24 cellular contexts compared by ENCODE assay signal in genomic region chr5:6539060-6539459, GRCh38.
DNase-seq lines count a peak whose midpoint lies in the region; ATAC-seq, FAIRE-seq and TF ChIP-seq lines count a peak whose summit lies in the region.
"Had no signal": no experiment of that assay in that cellular context is flagged by ENCODE, and none has a peak within 500 bp of the region (broad histone marks: within the 10 kb centered on the region; RNA-seq: fewer than 3 reads in every experiment).

No MANE protein-coding gene starts in this region.

- no peak overlapping the region for H3K27ac ChIP-seq in H1 (ENCODE audit: low read depth, low read length)
- H3K27ac ChIP-seq: BLaER1 had no signal

- no peak overlapping the region for H2AK5ac ChIP-seq in H1 (ENCODE audit: low read depth, low read length)

- no peaks in the 10 kb centered on the region; a peak in 1 of 7 replicates for H3K27me3 ChIP-seq in H1 (replicated peaks in 1 of 4; ENCODE audit: control insufficient read depth in 3 of 4, extremely low read depth in 1 of 4, insufficient read depth in 3 of 4, low read length in 3 of 4)
- H3K27me3 ChIP-seq: BE2C, BLaER1 had no signal

- H3K18ac ChIP-seq in H1 (ENCODE audit: extremely low read depth, low read length), result no peak overlapping the region

- H3K79me1 ChIP-seq in H1 (ENCODE audit: low read depth, low read length), result no peaks in the 10 kb centered on the region

- H3K9me3 ChIP-seq in H1 (ENCODE audit: insufficient read depth in 2 of 2, low read depth in 1 of 2, low read length in 1 of 2), result no peaks in the 10 kb centered on the region
- H3K9me3 ChIP-seq: BE2C, BLaER1 had no signal

- H2BK20ac ChIP-seq in H1 (ENCODE audit: low read length), result no peak overlapping the region

- H4K91ac ChIP-seq in H1 (replicated peaks; ENCODE audit: insufficient read length, low read length), result no peak overlapping the region

- H4K5ac ChIP-seq in H1 (ENCODE audit: insufficient read length, low read depth, low read length), result no peak overlapping the region

- no peak overlapping the region for H3K9ac ChIP-seq in H1 (replicated peaks in 1 of 4; ENCODE audit: extremely low read depth in 1 of 4, low read depth in 3 of 4, low read length in 3 of 4)
- H3K9ac ChIP-seq: BLaER1 had no signal

- TF ChIP-seq EP300 in H1 (IDR thresholded peaks at IDR 0.05; ENCODE audit: borderline replicate concordance in 1 of 2, low read depth in 2 of 2, low read length in 2 of 2), result no peak

- no peak overlapping the region for H2BK120ac ChIP-seq in H1 (replicated peaks; ENCODE audit: low read depth, low read length)

- no peak overlapping the region for H4K8ac ChIP-seq in H1 (ENCODE audit: extremely low read depth, insufficient read depth, low read length)

- H3K23ac ChIP-seq in H1 (ENCODE audit: insufficient read length), result no peak overlapping the region

- no peaks in the 10 kb centered on the region for H3K4me1 ChIP-seq in H1 (replicated peaks in 1 of 4; ENCODE audit: control insufficient read depth in 3 of 4, insufficient read depth in 4 of 4, low read length in 3 of 4)
- H3K4me1 ChIP-seq: BE2C, BLaER1 had no signal

- H3K4me3 ChIP-seq in H1 (ENCODE audit: extremely low read depth in 1 of 4, insufficient read depth in 2 of 4, low read depth in 3 of 4, low read length in 4 of 4), result no peak overlapping the region
- H3K4me3 ChIP-seq: BLaER1 had no signal

- no peak for TF ChIP-seq RAD21 in H1 (IDR thresholded peaks at IDR 0.05 in 1 of 2, conservative IDR thresholded peaks at IDR 0.05 in 1 of 2; ENCODE audit: low read depth in 2 of 2, low read length in 2 of 2)

- WGBS in H1 (ENCODE audit: extremely low coverage in 1 of 2, insufficient coverage in 1 of 2, insufficient read length in 1 of 2, insufficient replicate concordance in 2 of 2, low coverage in 1 of 2, low lambda C conversion rate in 2 of 2, missing lambda C conversion rate in 1 of 2), 2 experiments, result 100% methylated on average over 1 of the region's 1 CpG

- no peak for ATAC-seq in activated CD4-positive, CD25-positive, alpha-beta regulatory T cell treated with anti-CD3 and anti-CD28 coated beads, Interleukin-2, amount 50 U/mL, for 24 hours

- H3K23me2 ChIP-seq in H1 (ENCODE audit: low read depth, low read length), result peaks cover 6% of the 10 kb centered on the region; the same call in 1 of the 2 replicates

- no peak for TF ChIP-seq POLR2A in H1 (IDR thresholded peaks at IDR 0.05; ENCODE audit: control extremely low read depth in 1 of 2, low read depth in 2 of 2, low read length in 2 of 2)

- no peak for DNase-seq in HTR-8/SVneo (ENCODE audit: insufficient read length, low spot score)
- no peak for DNase-seq in H1 (ENCODE audit: low read depth in 1 of 2, low spot score in 2 of 2)
- no peak for DNase-seq in urothelium cell line (ENCODE audit: low spot score)
- no peak for DNase-seq in NCI-H1930 (lab: John Stamatoyannopoulos, UW)
- no peak for DNase-seq in EL
- DNase-seq: 8988T; ACHN; BE2C; C1 segment of cervical spinal cord; CD4-positive, alpha-beta memory T cell; CD4-positive, CD25-positive, alpha-beta regulatory T cell; CD8-positive, alpha-beta memory T cell; COR-L47; DMS 273 treated with DMSO at 0.1 percent for 48 hours; DMS153; DMS53; DMS79; DND-41; GF-D8 had no signal

- peak overlapping the region; percentile 100 for H3K56ac ChIP-seq in H1 (replicated peaks; ENCODE audit: insufficient read length, low read depth, low read length)

- no peak overlapping the region for H3K4ac ChIP-seq in H1 (replicated peaks; ENCODE audit: insufficient read length, low read depth, low read length)

- no peak overlapping the region for H2BK15ac ChIP-seq in H1 (ENCODE audit: low read length)

- H3K4me2 ChIP-seq in H1 (ENCODE audit: insufficient read depth in 1 of 2, low read depth in 2 of 2, low read length in 2 of 2), result no peak overlapping the region
- H3K4me2 ChIP-seq: BLaER1 had no signal

- peaks cover 0 to 4% of the 10 kb centered on the region in 2 experiments for H4K20me1 ChIP-seq in H1 (replicated peaks in 1 of 2; ENCODE audit: control insufficient read depth in 1 of 2, insufficient read depth in 2 of 2, low read length in 2 of 2)
- H4K20me1 ChIP-seq: BLaER1 had no signal

- no peaks in the 10 kb centered on the region for H3K79me2 ChIP-seq in H1 (ENCODE audit: control insufficient read depth in 1 of 2, insufficient read depth in 2 of 2, low read length in 2 of 2)

- H2AFZ ChIP-seq in H1 (ENCODE audit: low read length), result no peak overlapping the region

- POLR2A ChIA-PET in H1 (lab: Charles Lee; ENCODE audit: partially characterized antibody), result no interaction called here

- TF ChIP-seq CTCF in H1 (IDR thresholded peaks at IDR 0.05; ENCODE audit: control extremely low read depth in 1 of 3, insufficient read depth in 1 of 3, low read depth in 1 of 3, low read length in 3 of 3), result no peak

- no peak overlapping the region for H2BK12ac ChIP-seq in H1 (ENCODE audit: low read depth, low read length)

- no peaks in the 10 kb centered on the region for H3K36me3 ChIP-seq in H1 (ENCODE audit: control insufficient read depth in 2 of 4, insufficient read depth in 4 of 4, low read length in 3 of 4)
- H3K36me3 ChIP-seq: BE2C, BLaER1 had no signal

- H3K14ac ChIP-seq in H1 (ENCODE audit: insufficient read length), result no peak overlapping the region

- CTCF ChIA-PET in H1 (lab: Charles Lee; ENCODE audit: partially characterized antibody), result interaction anchor here (0.6 to 1.5 kb wide), 3 partner anchors 10 to 51 kb away, joined by 3 to 4 read pairs (median 4); no protein-coding TSS in a partner anchor

- H2BK5ac ChIP-seq in H1 (ENCODE audit: low read depth, low read length), result no peak overlapping the region

- peak; percentile 20 for FAIRE-seq in HTR-8/SVneo (lab: Jason Lieb, UNC)
- FAIRE-seq in H1 (lab: Jason Lieb, UNC), result no peak
- FAIRE-seq in urothelium cell line (lab: Jason Lieb, UNC), result peak; percentile 74
- FAIRE-seq: A204.1, G401.6, GM12891 had no signal

TF ChIP-seq in H1, 55 proteins besides CTCF, POLR2A, EP300 and RAD21:
- no peak for TF ChIP-seq ZNF274 (IDR thresholded peaks at IDR 0.05; ENCODE audit: borderline replicate concordance, extremely low read depth, low read length)
- TF ChIP-seq HDAC2 (IDR thresholded peaks at IDR 0.05; ENCODE audit: borderline replicate concordance in 1 of 2, low read depth in 2 of 2, low read length in 2 of 2), result no peak
- no peak for TF ChIP-seq KDM5A (IDR thresholded peaks at IDR 0.05; ENCODE audit: low read length)
- TF ChIP-seq, protein P1, sequence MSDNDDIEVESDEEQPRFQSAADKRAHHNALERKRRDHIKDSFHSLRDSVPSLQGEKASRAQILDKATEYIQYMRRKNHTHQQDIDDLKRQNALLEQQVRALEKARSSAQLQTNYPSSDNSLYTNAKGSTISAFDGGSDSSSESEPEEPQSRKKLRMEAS (IDR thresholded peaks at IDR 0.05), result no peak
- no peak for TF ChIP-seq NRF1 (IDR thresholded peaks at IDR 0.05; ENCODE audit: low read depth, low read length)
- TF ChIP-seq RBBP5 (IDR thresholded peaks at IDR 0.05; ENCODE audit: borderline replicate concordance, low read depth, low read length), result no peak
- no peak for TF ChIP-seq JUND (IDR thresholded peaks at IDR 0.05; ENCODE audit: low read length)
- TF ChIP-seq JUN (IDR thresholded peaks at IDR 0.05; ENCODE audit: low read depth, low read length), result no peak
- no peak for TF ChIP-seq NANOG (IDR thresholded peaks at IDR 0.05; ENCODE audit: insufficient read depth, low read depth, low read length, poor library complexity, severe bottlenecking)
- TF ChIP-seq RXRA (IDR thresholded peaks at IDR 0.05; ENCODE audit: insufficient read depth, low read depth, low read length), result no peak
- no peak for TF ChIP-seq SP2 (IDR thresholded peaks at IDR 0.05; ENCODE audit: low read length)
- no peak for TF ChIP-seq CBX5 (IDR thresholded peaks at IDR 0.05; ENCODE audit: low read depth, low read length)
- TF ChIP-seq YY1 (IDR thresholded peaks at IDR 0.05; ENCODE audit: low read depth, low read length), result no peak
- no peak for TF ChIP-seq SIN3A (conservative IDR thresholded peaks at IDR 0.05 in 1 of 2, IDR thresholded peaks at IDR 0.05 in 1 of 2; ENCODE audit: low read depth in 1 of 2, low read length in 2 of 2)
- no peak for TF ChIP-seq CBX8 (IDR thresholded peaks at IDR 0.05; ENCODE audit: borderline replicate concordance, low read depth, low read length)
- TF ChIP-seq KDM1A (IDR thresholded peaks at IDR 0.05; ENCODE audit: borderline replicate concordance, low read length), result no peak
- no peak for TF ChIP-seq CTBP2 (IDR thresholded peaks at IDR 0.05; ENCODE audit: borderline replicate concordance, insufficient read depth, insufficient read length, low read length)
- no peak for TF ChIP-seq POU5F1 (IDR thresholded peaks at IDR 0.05; ENCODE audit: low read depth, low read length)
- TF ChIP-seq SP4 (IDR thresholded peaks at IDR 0.05; ENCODE audit: low read length), result no peak
